In the genomic region with DNA sequence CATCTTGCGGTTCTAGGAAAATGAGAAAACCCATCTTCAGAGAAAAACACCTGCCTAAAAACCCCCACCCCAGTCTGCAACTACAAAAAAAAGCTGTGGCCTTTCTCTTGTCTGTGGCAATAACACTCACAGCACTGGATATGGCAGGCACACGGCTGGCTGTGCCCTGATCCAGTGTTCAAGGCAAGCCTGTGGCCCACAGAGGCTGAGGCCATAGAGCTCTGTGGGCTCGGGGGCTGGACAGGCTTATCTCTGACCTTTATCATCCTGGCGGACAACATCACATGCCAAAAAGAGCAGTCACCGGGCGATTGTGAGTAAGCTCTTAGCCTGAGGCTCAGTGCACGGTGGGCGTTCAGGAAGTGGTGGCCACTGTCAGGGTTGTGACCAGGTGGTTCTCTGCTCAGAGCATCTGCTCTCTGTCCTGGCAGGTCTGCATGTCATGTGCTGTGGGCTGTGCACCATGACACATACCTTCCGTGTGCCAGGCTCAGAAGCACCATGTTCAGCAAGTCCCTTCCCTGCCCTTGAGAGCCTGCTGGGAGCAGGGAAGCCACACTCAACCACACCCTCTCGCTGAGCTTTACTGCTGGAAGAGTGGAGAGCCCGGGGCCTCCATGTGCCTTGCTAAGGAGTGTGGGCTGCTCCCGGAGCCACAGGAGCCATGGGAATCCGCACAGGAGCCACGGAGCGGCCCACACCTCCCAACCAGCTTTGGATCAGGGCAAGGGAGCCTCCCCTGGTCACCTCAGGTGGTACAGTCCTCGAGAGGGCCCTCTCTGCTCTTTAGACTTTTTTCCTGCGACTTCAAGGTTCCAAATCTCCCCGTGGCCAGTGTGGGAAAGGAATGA, we compare ENCODE assay signal across 9 cellular contexts. TPM values are rescaled to one million over a fixed set of nuclear protein-coding genes. Genes with fewer than 3 reads are reported as not detected.
A peak's percentile ranks its signal among the peaks of the same experiment; 100 is the strongest.
DNase-seq lines count a peak whose midpoint lies in the region; ATAC-seq and TF ChIP-seq lines count a peak whose summit lies in the region.
"Had no signal": no experiment of that assay in that cellular context is flagged by ENCODE, and none has a peak within 500 bp of the region (broad histone marks: within the 10 kb centered on the region; RNA-seq: fewer than 3 reads in every experiment).

No MANE protein-coding gene starts in this region.

- H3K9me3 Mint-ChIP-seq in activated naive CD8-positive, alpha-beta T cell treated with anti-CD3 and anti-CD28 coated beads for 36 hours, result no peaks in the 10 kb centered on the region
- H3K9me3 Mint-ChIP-seq in memory B cell, result no peaks in the 10 kb centered on the region

- DNase-seq in HT1080 (ENCODE audit: low read depth) (peak; percentile 82), memory B cell (ENCODE audit: low spot score in 2 of 2) (no peak), NCI-H1417 treated with DMSO at 0.1 percent for 48 hours (lab: John Stamatoyannopoulos, UW) (no peak)
- DNase-seq in activated naive CD8-positive, alpha-beta T cell treated with anti-CD3 and anti-CD28 coated beads for 36 hours, result peak; percentile 60
- DNase-seq in stimulated activated CD4-positive, alpha-beta T cell treated with anti-CD3 and anti-CD28 coated beads, Interleukin-1b, Interleukin-23, amount 100 ng/mL, for 48 hours, result no peak

- H3K4me1 Mint-ChIP-seq in activated naive CD8-positive, alpha-beta T cell treated with anti-CD3 and anti-CD28 coated beads for 36 hours, result peaks cover 9% of the 10 kb centered on the region
- peaks cover 5% of the 10 kb centered on the region for H3K4me1 Mint-ChIP-seq in memory B cell

- no peaks in the 10 kb centered on the region for H3K36me3 Mint-ChIP-seq in activated naive CD8-positive, alpha-beta T cell treated with anti-CD3 and anti-CD28 coated beads for 36 hours
- H3K36me3 Mint-ChIP-seq in memory B cell, result no peaks in the 10 kb centered on the region

- TF ChIP-seq CTCF in GM12875 (IDR thresholded peaks at IDR 0.05; ENCODE audit: borderline replicate concordance, insufficient read depth, low read depth, low read length), result 0 out of 2 replicates have a peak, but pooled peaks have one; percentile 6

- peak; percentile 29 for ATAC-seq in memory B cell (ENCODE audit: low read depth)
- ATAC-seq in HG03571 (IDR thresholded peaks at IDR 0.05; ENCODE audit: unreplicated experiment), result no peak
- ATAC-seq in HG03108 (IDR thresholded peaks at IDR 0.05; ENCODE audit: unreplicated experiment), result no peak

- H3K4me3 ChIP-seq in GM12875 (ENCODE audit: low read depth, low read length), result no peak overlapping the region

- peak overlapping the region; percentile 8 for H3K4me3 Mint-ChIP-seq in activated naive CD8-positive, alpha-beta T cell treated with anti-CD3 and anti-CD28 coated beads for 36 hours
- no peak overlapping the region for H3K4me3 Mint-ChIP-seq in memory B cell

- peak overlapping the region; percentile 34 for H3K27ac Mint-ChIP-seq in activated naive CD8-positive, alpha-beta T cell treated with anti-CD3 and anti-CD28 coated beads for 36 hours
- no peak overlapping the region for H3K27ac Mint-ChIP-seq in memory B cell

- peaks cover 27% of the 10 kb centered on the region for H3K27me3 Mint-ChIP-seq in activated naive CD8-positive, alpha-beta T cell treated with anti-CD3 and anti-CD28 coated beads for 36 hours
- H3K27me3 Mint-ChIP-seq in memory B cell, result peaks cover 5% of the 10 kb centered on the region

RNA-seq across cellular contexts. Expression of gene WDR38, which starts 34.6 kb away (rescaled TPM):
- total RNA-seq in HT1080 (2014; rRNA removed; shearing (Covaris generic)), result not detected in 2 replicates
- not detected in 2 replicates for polyA plus RNA-seq in HT1080 (2015; cell fraction: cytosol; rRNA removed)
- not detected in 2 replicates for polyA plus RNA-seq in HT1080 (2015; cell fraction: nucleus; rRNA removed)
- total RNA-seq in activated naive CD8-positive, alpha-beta T cell treated with anti-CD3 and anti-CD28 coated beads for 36 hours, result not detected
- total RNA-seq: epithelial cell of proximal tubule had no signal

RNA-seq across cellular contexts. Expression of gene OLFML2A, which starts 41.7 kb away (rescaled TPM):
- 0.20 and 0.69 TPM in 2 replicates for total RNA-seq in HT1080 (2014; rRNA removed; shearing (Covaris generic))
- polyA plus RNA-seq in HT1080 (2015; cell fraction: cytosol; rRNA removed), result 0.07 and 0.08 TPM in 2 replicates
- 0.22 and 0.23 TPM in 2 replicates for polyA plus RNA-seq in HT1080 (2015; cell fraction: nucleus; rRNA removed)
- total RNA-seq in activated naive CD8-positive, alpha-beta T cell treated with anti-CD3 and anti-CD28 coated beads for 36 hours, result not detected

RNA-seq across cellular contexts. Expression of gene RPL35, which starts 43.1 kb away (rescaled TPM):
- total RNA-seq in HT1080 (2014; rRNA removed; shearing (Covaris generic)), result 5,179 and 7,098 TPM in 2 replicates
- polyA plus RNA-seq in HT1080 (2015; cell fraction: cytosol; rRNA removed), result 2,943 and 3,535 TPM in 2 replicates
- polyA plus RNA-seq in HT1080 (2015; cell fraction: nucleus; rRNA removed), result 822 and 899 TPM in 2 replicates
- 1,000 to 10,000 TPM; 2,220 to 2,231 TPM for total RNA-seq in activated naive CD8-positive, alpha-beta T cell treated with anti-CD3 and anti-CD28 coated beads for 36 hours

RNA-seq across cellular contexts. Expression of gene ARPC5L, which starts 43.3 kb away (rescaled TPM):
- total RNA-seq in HT1080 (2014; rRNA removed; shearing (Covaris generic)), result 74.7 and 80.7 TPM in 2 replicates
- 96.2 and 106 TPM in 2 replicates for polyA plus RNA-seq in HT1080 (2015; cell fraction: cytosol; rRNA removed)
- 46.0 and 48.4 TPM in 2 replicates for polyA plus RNA-seq in HT1080 (2015; cell fraction: nucleus; rRNA removed)
- total RNA-seq in activated naive CD8-positive, alpha-beta T cell treated with anti-CD3 and anti-CD28 coated beads for 36 hours, result 100 to 1,000 TPM; 102 to 104 TPM

RNA-seq across cellular contexts. Expression of gene NR6A1, which starts 47.5 kb away (rescaled TPM):
- total RNA-seq in HT1080 (2014; rRNA removed; shearing (Covaris generic)), result 1.1 and 2.0 TPM in 2 replicates
- 0.87 and 1.0 TPM in 2 replicates for polyA plus RNA-seq in HT1080 (2015; cell fraction: cytosol; rRNA removed)
- 0.91 and 1.8 TPM in 2 replicates for polyA plus RNA-seq in HT1080 (2015; cell fraction: nucleus; rRNA removed)
- 1 to 10 TPM; 1.2 to 1.3 TPM for total RNA-seq in activated naive CD8-positive, alpha-beta T cell treated with anti-CD3 and anti-CD28 coated beads for 36 hours

Comparison
In these comparisons a context has a peak if more than half of its experiments do, and no peak if none do; other contexts are left out.
1. DNase-seq: peak in HT1080 (single experiment) and activated naive CD8-positive, alpha-beta T cell treated with anti-CD3 and anti-CD28 coated beads for 36 hours (single experiment); none in memory B cell (0 of 2), NCI-H1417 treated with DMSO at 0.1 percent for 48 hours (single experiment) and stimulated activated CD4-positive, alpha-beta T cell treated with anti-CD3 and anti-CD28 coated beads, Interleukin-1b, Interleukin-23, amount 100 ng/mL, for 48 hours (single experiment).